Comparison of ENCODE assay signal across 10 cellular contexts in genomic region chr20:237918-238317, GRCh38. TPM values are rescaled to one million over a fixed set of nuclear protein-coding genes. Genes with fewer than 3 reads are reported as not detected.
A peak's percentile ranks its signal among the peaks of the same experiment; 100 is the strongest.
DNase-seq lines count a peak whose midpoint lies in the region; ATAC-seq, FAIRE-seq and TF ChIP-seq lines count a peak whose summit lies in the region.
"Had no signal": no experiment of that assay in that cellular context is flagged by ENCODE, and none has a peak within 500 bp of the region (broad histone marks: within the 10 kb centered on the region; RNA-seq: fewer than 3 reads in every experiment).

No MANE protein-coding gene starts in this region.

- peak overlapping the region; percentile 29 for H3K4me3 ChIP-seq in HL-60 (replicated peaks; ENCODE audit: insufficient read depth, low read length)
- H3K4me3 ChIP-seq: vagina had no signal

- no peak for TF ChIP-seq CTCF in HL-60 (IDR thresholded peaks at IDR 0.05; ENCODE audit: insufficient read depth, low read length)

- no peak for TF ChIP-seq POLR2A in GM12892 (IDR thresholded peaks at IDR 0.05; ENCODE audit: low read depth, low read length)

- H3K27ac ChIP-seq in HL-60 (replicated peaks): peak overlapping the region; percentile 39
- H3K27ac ChIP-seq: vagina had no signal

- no peak for DNase-seq in GM12892 (ENCODE audit: insufficient read length)
- DNase-seq in HL-60 (ENCODE audit: low read depth in 1 of 2, low spot score in 1 of 2): peak in 1 of 2 experiments; percentile 22
- DNase-seq in fibroblast of peridontal ligament (ENCODE audit: extremely low read depth): peak; percentile 2
- DNase-seq in NCI-H1417 treated with DMSO at 0.1 percent for 48 hours (lab: John Stamatoyannopoulos, UW): no peak
- no peak for DNase-seq in NCI-H2107 treated with DMSO at 0.1 percent for 48 hours (lab: John Stamatoyannopoulos, UW; ENCODE audit: unreplicated experiment)
- DNase-seq: NCI-H2171 had no signal

- no peaks in the 10 kb centered on the region for H3K27me3 ChIP-seq in HL-60 (ENCODE audit: insufficient read depth, poor library complexity, severe bottlenecking)
- H3K27me3 ChIP-seq: vagina had no signal

- FAIRE-seq in GM12892 (lab: Jason Lieb, UNC): peak; percentile 80
- FAIRE-seq: bronchial epithelial cell had no signal

- no peak for ATAC-seq in GM21528 (IDR thresholded peaks at IDR 0.05; ENCODE audit: low FRiP score, unreplicated experiment)

RNA-seq across cellular contexts. Expression of gene DEFB129, which starts 10.9 kb away (rescaled TPM):
- not detected for polyA plus RNA-seq in GM12892 (2012; ENCODE audit: missing spikeins)
- polyA plus RNA-seq: heart left ventricle had no signal

RNA-seq across cellular contexts. Expression of gene DEFB132, which starts 19.6 kb away (rescaled TPM):
- polyA plus RNA-seq in GM12892 (2012; ENCODE audit: missing spikeins): not detected
- polyA plus RNA-seq: heart left ventricle had no signal

RNA-seq across cellular contexts. Expression of gene DEFB128, which starts 48.4 kb away (rescaled TPM):
- polyA plus RNA-seq in GM12892 (2012; ENCODE audit: missing spikeins): not detected
- polyA plus RNA-seq: heart left ventricle had no signal

RNA-seq across cellular contexts. Expression of gene C20orf96, which starts 52.6 kb away (rescaled TPM):
- polyA plus RNA-seq in GM12892 (2012; ENCODE audit: missing spikeins): 8.5 TPM

RNA-seq across cellular contexts. Expression of gene ZCCHC3, which starts 59.5 kb away (rescaled TPM):
- polyA plus RNA-seq in GM12892 (2012; ENCODE audit: missing spikeins): 14.4 TPM
